ENCODE assay signal across 29 cellular contexts in the genomic region with DNA sequence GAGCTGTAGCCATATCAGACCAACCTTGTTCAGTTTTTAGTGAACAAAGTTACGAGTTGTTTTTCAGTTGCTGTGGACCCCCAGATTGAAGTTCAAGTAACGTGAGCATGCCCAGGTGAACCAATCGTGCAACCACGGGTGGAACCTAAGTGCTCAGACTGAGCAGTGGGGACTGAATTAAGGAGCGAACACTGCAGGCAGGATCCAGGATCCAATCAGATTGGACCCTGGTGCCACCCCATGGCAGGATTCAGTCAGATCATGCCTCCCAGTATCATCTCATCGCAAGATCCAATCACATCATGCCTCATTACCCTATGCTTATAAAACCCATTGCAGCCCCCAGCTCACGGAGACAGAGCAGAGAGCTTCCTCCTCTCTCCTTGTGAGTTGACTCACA.
"Had no signal": no experiment of that assay in that cellular context is flagged by ENCODE, and none has a peak within 500 bp of the region (broad histone marks: within the 10 kb centered on the region; RNA-seq: fewer than 3 reads in every experiment).

No MANE protein-coding gene starts in this region.

- ATAC-seq: activated CD8-positive, alpha-beta T cell treated with anti-CD3 and anti-CD28 coated beads for 36 hours; activated naive CD4-positive, alpha-beta T cell treated with anti-CD3 and anti-CD28 coated beads, Interleukin-2, amount 50 U/mL, for 72 hours; activated T-cell treated with anti-CD3 and anti-CD28 coated beads, Interleukin-2, amount 50 U/mL, for 72 hours; activated T-helper 17 cell treated with anti-CD3 and anti-CD28 coated beads, Interleukin-2, amount 50 U/mL, for 72 hours; body of pancreas; Right ventricle myocardium inferior; SK-N-SH treated with all-trans-retinoic acid at 6 μM for 48 hours had no signal

- H3K27ac ChIP-seq: adrenal gland, body of pancreas, breast epithelium, KMS-11, Peyer's patch, RWPE1 had no signal

- H3K4me2 ChIP-seq: KMS-11 had no signal

- H3K9me3 ChIP-seq: adrenal gland, body of pancreas, breast epithelium, Peyer's patch had no signal

- DNase-seq: activated CD4-positive, alpha-beta T cell treated with anti-CD3 and anti-CD28 coated beads, Interleukin-2, amount 10 ng/mL, durations not matched to agents 24 days and 14 days; activated CD4-positive, alpha-beta T cell treated with anti-CD3 and anti-CD28 coated beads, Interleukin-2, amount 50 U/mL, for 4 hours; activated CD8-positive, alpha-beta T cell treated with anti-CD3 and anti-CD28 coated beads for 36 hours; activated effector memory CD4-positive, alpha-beta T cell treated with anti-CD3 and anti-CD28 coated beads, Interleukin-2, amount 50 U/mL, for 16 hours; activated naive CD4-positive, alpha-beta T cell; activated T-cell treated with anti-CD3 and anti-CD28 coated beads, Interleukin-2, amount 50 U/mL, for 1 hour; activated T-cell treated with anti-CD3 and anti-CD28 coated beads, Interleukin-2, amount 50 U/mL, for 72 hours; adrenal gland; body of pancreas; MM.1S; MV-4-11; NCI-H1092; NCI-H1417; NCI-H146; NCI-H187; NCI-H2029 treated with DMSO at 0.1 percent for 48 hours; NCI-H345; NCI-H524 treated with DMSO at 0.1 percent for 48 hours; SIG-M5; T-helper 1 cell; T1000 had no signal

- H3K4me3 ChIP-seq: adrenal gland, body of pancreas, breast epithelium, Peyer's patch had no signal

- H3K9ac ChIP-seq: KMS-11 had no signal

- H3K36me3 ChIP-seq: adrenal gland, breast epithelium, Peyer's patch had no signal

- H3K27me3 ChIP-seq: adrenal gland, body of pancreas, breast epithelium, Peyer's patch had no signal

- H3K4me1 ChIP-seq: adrenal gland, breast epithelium had no signal
